In genomic region chr10:45151467-45152214, GRCh38 we compare ENCODE assay signal across 29 cellular contexts.
"Had no signal": no experiment of that assay in that cellular context is flagged by ENCODE, and none has a peak within 500 bp of the region (broad histone marks: within the 10 kb centered on the region; RNA-seq: fewer than 3 reads in every experiment).

No MANE protein-coding gene starts in this region.

- H3K4me3 ChIP-seq: coronary artery, dorsolateral prefrontal cortex, left lung, lower lobe of right lung, mucosa of descending colon, ovary, skin epidermis, stomach, thyroid gland had no signal

- ATAC-seq: activated naive CD8-positive, alpha-beta T cell treated with anti-CD3 and anti-CD28 coated beads, Interleukin-2, amount 50 U/mL, for 24 hours; activated T-cell treated with anti-CD3 and anti-CD28 coated beads, Interleukin-2, amount 50 U/mL, for 4 hours; activated T-helper 17 cell treated with anti-CD3 and anti-CD28 coated beads, Interleukin-2, amount 50 U/mL, for 72 hours; left lung; mucosa of descending colon; sciatic nerve; stimulated activated naive B cell treated with anti-CD40 and anti-IgM and Interleukin-4, amounts not matched to agents 10 μg/mL and 1 μg/mL and 100 μg/mL, for 72 hours had no signal

- DNase-seq: activated CD4-positive, alpha-beta memory T cell treated with anti-CD3 and anti-CD28 coated beads for 36 hours; activated CD4-positive, alpha-beta T cell treated with anti-CD3 and anti-CD28 coated beads, Interleukin-2, amount 10 ng/mL, durations not matched to agents 24 days and 14 days; activated CD4-positive, CD25-positive, alpha-beta regulatory T cell treated with anti-CD3 and anti-CD28 coated beads, Interleukin-2, amount 50 U/mL, for 72 hours; activated CD8-positive, alpha-beta memory T cell treated with anti-CD3 and anti-CD28 coated beads, Interleukin-2, amount 50 U/mL, for 4 hours; activated naive CD8-positive, alpha-beta T cell treated with anti-CD3 and anti-CD28 coated beads, Interleukin-2, amount 50 U/mL, for 24 hours; activated T-cell treated with anti-CD3 and anti-CD28 coated beads, Interleukin-2, amount 50 U/mL, for 4 hours; cerebellar nuclear complex; dorsolateral prefrontal cortex; effector memory CD4-positive, alpha-beta T cell; left lung; lower lobe of right lung; mucosa of descending colon; ovary; stimulated activated CD4-positive, alpha-beta T cell treated with anti-CD3 and anti-CD28 coated beads, Interleukin-12 subunit alpha, Interleukin-12 subunit beta, amount 100 ng/mL, for 4 hours; stimulated activated CD4-positive, alpha-beta T cell treated with anti-CD3 and anti-CD28 coated beads, Interleukin-4, amount 100 ng/mL, for 24 hours; stimulated activated naive B cell treated with anti-CD40 and anti-IgM and Interleukin-4, amounts not matched to agents 10 μg/mL and 1 μg/mL and 100 μg/mL, for 72 hours; stomach; T-helper 2 cell; thyroid gland had no signal

- H3K27me3 Mint-ChIP-seq: activated naive CD4-positive, alpha-beta T cell treated with anti-CD3 and anti-CD28 coated beads, Interleukin-2, amount 50 U/mL, for 24 hours; activated naive CD8-positive, alpha-beta T cell treated with anti-CD3 and anti-CD28 coated beads, Interleukin-2, amount 50 U/mL, for 24 hours had no signal

- FAIRE-seq: frontal cortex, islet of Langerhans had no signal

- H3K9me3 ChIP-seq: left lung, lower lobe of right lung, mucosa of descending colon, neutrophil, ovary, stomach, thyroid gland had no signal

- H3K4me1 Mint-ChIP-seq: activated CD4-positive, alpha-beta T cell treated with anti-CD3 and anti-CD28 coated beads, Interleukin-2, amount 10 ng/mL, durations not matched to agents 24 days and 14 days; activated naive CD4-positive, alpha-beta T cell treated with anti-CD3 and anti-CD28 coated beads, Interleukin-2, amount 50 U/mL, for 24 hours; activated naive CD8-positive, alpha-beta T cell treated with anti-CD3 and anti-CD28 coated beads, Interleukin-2, amount 50 U/mL, for 24 hours; activated T-helper 17 cell treated with anti-CD3 and anti-CD28 coated beads, Interleukin-2, amount 50 U/mL, for 72 hours; nephron; stimulated activated naive B cell treated with anti-CD40 and anti-IgM and Interleukin-4, amounts not matched to agents 10 μg/mL and 1 μg/mL and 100 μg/mL, for 72 hours had no signal

- H3K4me1 ChIP-seq: left lung, lower lobe of right lung, stomach had no signal

- H3K36me3 Mint-ChIP-seq: activated CD4-positive, alpha-beta memory T cell treated with anti-CD3 and anti-CD28 coated beads for 36 hours; activated naive CD4-positive, alpha-beta T cell treated with anti-CD3 and anti-CD28 coated beads, Interleukin-2, amount 50 U/mL, for 24 hours; stimulated activated naive B cell treated with anti-CD40 and anti-IgM and Interleukin-4, amounts not matched to agents 10 μg/mL and 1 μg/mL and 100 μg/mL, for 72 hours had no signal

- H3K27me3 ChIP-seq: left lung, neutrophil, ovary, thyroid gland had no signal

- H3K4me3 Mint-ChIP-seq: activated CD4-positive, alpha-beta memory T cell treated with anti-CD3 and anti-CD28 coated beads for 36 hours; activated CD4-positive, alpha-beta T cell treated with anti-CD3 and anti-CD28 coated beads, Interleukin-2, amount 10 ng/mL, durations not matched to agents 24 days and 14 days; activated naive CD4-positive, alpha-beta T cell treated with anti-CD3 and anti-CD28 coated beads, Interleukin-2, amount 50 U/mL, for 24 hours; activated naive CD8-positive, alpha-beta T cell treated with anti-CD3 and anti-CD28 coated beads, Interleukin-2, amount 50 U/mL, for 24 hours; activated T-cell treated with anti-CD3 and anti-CD28 coated beads, Interleukin-2, amount 50 U/mL, for 4 hours; activated T-helper 17 cell treated with anti-CD3 and anti-CD28 coated beads, Interleukin-2, amount 50 U/mL, for 72 hours; nephron; stimulated activated naive B cell treated with anti-CD40 and anti-IgM and Interleukin-4, amounts not matched to agents 10 μg/mL and 1 μg/mL and 100 μg/mL, for 72 hours had no signal

- H3K9me3 Mint-ChIP-seq: activated CD4-positive, alpha-beta memory T cell treated with anti-CD3 and anti-CD28 coated beads for 36 hours; activated CD4-positive, alpha-beta T cell treated with anti-CD3 and anti-CD28 coated beads, Interleukin-2, amount 10 ng/mL, durations not matched to agents 24 days and 14 days; activated naive CD4-positive, alpha-beta T cell treated with anti-CD3 and anti-CD28 coated beads, Interleukin-2, amount 50 U/mL, for 24 hours; activated naive CD8-positive, alpha-beta T cell treated with anti-CD3 and anti-CD28 coated beads, Interleukin-2, amount 50 U/mL, for 24 hours; activated T-cell treated with anti-CD3 and anti-CD28 coated beads, Interleukin-2, amount 50 U/mL, for 4 hours; activated T-helper 17 cell treated with anti-CD3 and anti-CD28 coated beads, Interleukin-2, amount 50 U/mL, for 72 hours; nephron; stimulated activated naive B cell treated with anti-CD40 and anti-IgM and Interleukin-4, amounts not matched to agents 10 μg/mL and 1 μg/mL and 100 μg/mL, for 72 hours had no signal

- H3K27ac Mint-ChIP-seq: activated CD4-positive, alpha-beta memory T cell treated with anti-CD3 and anti-CD28 coated beads for 36 hours; activated CD4-positive, alpha-beta T cell treated with anti-CD3 and anti-CD28 coated beads, Interleukin-2, amount 10 ng/mL, durations not matched to agents 24 days and 14 days; activated naive CD4-positive, alpha-beta T cell treated with anti-CD3 and anti-CD28 coated beads, Interleukin-2, amount 50 U/mL, for 24 hours; activated naive CD8-positive, alpha-beta T cell treated with anti-CD3 and anti-CD28 coated beads, Interleukin-2, amount 50 U/mL, for 24 hours; activated T-helper 17 cell treated with anti-CD3 and anti-CD28 coated beads, Interleukin-2, amount 50 U/mL, for 72 hours; nephron; progenitor cell of endocrine pancreas; stimulated activated naive B cell treated with anti-CD40 and anti-IgM and Interleukin-4, amounts not matched to agents 10 μg/mL and 1 μg/mL and 100 μg/mL, for 72 hours had no signal

- H3K36me3 ChIP-seq: left lung, lower lobe of right lung, neutrophil, ovary, stomach, thyroid gland had no signal

- H3K27ac ChIP-seq: coronary artery, dorsolateral prefrontal cortex, left lung, lower lobe of right lung, neutrophil, ovary, skin epidermis, stomach, thyroid gland had no signal
